Comparison of ENCODE assay signal across 28 cellular contexts in genomic region chr12:111626230-111626629, GRCh38.
"Had no signal": no experiment of that assay in that cellular context is flagged by ENCODE, and none has a peak within 500 bp of the region (broad histone marks: within the 10 kb centered on the region; RNA-seq: fewer than 3 reads in every experiment).

No MANE protein-coding gene starts in this region.

- H3K9me3 ChIP-seq: colonic mucosa, esophagus squamous epithelium, gastrocnemius medialis, heart right ventricle, left lung, lower lobe of right lung, mucosa of descending colon had no signal

- H3K36me3 ChIP-seq: colonic mucosa, esophagus squamous epithelium, gastrocnemius medialis, heart right ventricle, left lung, lower lobe of right lung had no signal

- ATAC-seq: esophagus mucosa; gastrocnemius medialis; left cardiac atrium; left lung; left ventricle myocardium superior; lower lobe of right lung; mucosa of descending colon; naive thymus-derived CD8-positive, alpha-beta T cell had no signal

- H3K27me3 Mint-ChIP-seq: dendritic cell treated with granulocyte-macrophage colony-stimulating factor and Interleukin-4, amounts not matched to agents 40 ng/mL and 50 ng/mL, for 4 days; naive thymus-derived CD8-positive, alpha-beta T cell had no signal

- H3K27me3 ChIP-seq: colonic mucosa, dorsolateral prefrontal cortex, esophagus squamous epithelium, gastrocnemius medialis, heart right ventricle, left lung had no signal

- H3K27ac Mint-ChIP-seq: dendritic cell treated with granulocyte-macrophage colony-stimulating factor and Interleukin-4, amounts not matched to agents 40 ng/mL and 50 ng/mL, for 4 days; mesothelial cell of epicardium; naive B cell; naive thymus-derived CD8-positive, alpha-beta T cell had no signal

- DNase-seq: colonic mucosa; cortex of kidney; dorsolateral prefrontal cortex; effector CD4-positive, alpha-beta T cell; effector memory CD4-positive, alpha-beta T cell; erythroblast; esophagus squamous epithelium; foreskin fibroblast; foreskin melanocyte; gastrocnemius medialis; glutamatergic neuron; head of caudate nucleus; heart right ventricle; hippocampal formation; left cardiac atrium; left lung; left ventricle myocardium superior; lower lobe of right lung; mesenchymal stem cell; mucosa of descending colon; naive B cell; naive thymus-derived CD8-positive, alpha-beta T cell had no signal

- H3K4me1 Mint-ChIP-seq: mesothelial cell of epicardium; naive B cell; naive thymus-derived CD8-positive, alpha-beta T cell had no signal

- H3K36me3 Mint-ChIP-seq: mesothelial cell of epicardium, naive B cell had no signal

- H3K4me3 ChIP-seq: colonic mucosa, dorsolateral prefrontal cortex, esophagus squamous epithelium, gastrocnemius medialis, heart right ventricle, left lung, lower lobe of right lung, mucosa of descending colon had no signal

- FAIRE-seq: endometrium, islet of Langerhans, keratinocyte had no signal

- H3K4me3 Mint-ChIP-seq: dendritic cell treated with granulocyte-macrophage colony-stimulating factor and Interleukin-4, amounts not matched to agents 40 ng/mL and 50 ng/mL, for 4 days; mesothelial cell of epicardium; naive B cell; naive thymus-derived CD8-positive, alpha-beta T cell had no signal

- H3K27ac ChIP-seq: colonic mucosa, dorsolateral prefrontal cortex, esophagus squamous epithelium, gastrocnemius medialis, heart right ventricle, left lung, lower lobe of right lung had no signal

- H3K9me3 Mint-ChIP-seq: dendritic cell treated with granulocyte-macrophage colony-stimulating factor and Interleukin-4, amounts not matched to agents 40 ng/mL and 50 ng/mL, for 4 days; mesothelial cell of epicardium; naive B cell; naive thymus-derived CD8-positive, alpha-beta T cell had no signal

- H3K4me1 ChIP-seq: colonic mucosa, gastrocnemius medialis, heart right ventricle, left lung, lower lobe of right lung had no signal
